In the genomic region with DNA sequence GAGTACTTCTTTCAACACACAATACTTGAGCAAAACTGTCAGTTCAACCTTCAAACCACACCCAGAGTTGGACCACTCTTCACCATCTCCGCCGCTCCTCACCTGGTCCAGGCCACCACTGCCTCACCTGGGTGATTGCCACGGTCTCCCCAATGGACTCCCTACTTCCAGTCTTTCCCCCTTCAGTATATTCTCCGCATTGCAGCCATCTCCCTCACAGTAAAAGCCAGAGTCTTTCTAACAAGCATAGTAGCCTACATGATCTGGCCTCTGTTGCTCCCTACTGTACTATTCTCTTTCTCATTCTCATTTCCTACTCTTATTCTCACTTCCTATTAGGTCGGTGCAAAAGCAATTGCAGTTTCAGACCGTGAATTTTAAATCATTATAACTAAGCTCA, we compare ENCODE assay signal across 1 cellular context.
TF ChIP-seq lines count a peak whose summit lies in the region.

No MANE protein-coding gene starts in this region.

TF ChIP-seq in GM23338, 12 proteins besides CTCF, POLR2A, EP300 and RAD21 (continued from another document):
- TF ChIP-seq, protein P1, sequence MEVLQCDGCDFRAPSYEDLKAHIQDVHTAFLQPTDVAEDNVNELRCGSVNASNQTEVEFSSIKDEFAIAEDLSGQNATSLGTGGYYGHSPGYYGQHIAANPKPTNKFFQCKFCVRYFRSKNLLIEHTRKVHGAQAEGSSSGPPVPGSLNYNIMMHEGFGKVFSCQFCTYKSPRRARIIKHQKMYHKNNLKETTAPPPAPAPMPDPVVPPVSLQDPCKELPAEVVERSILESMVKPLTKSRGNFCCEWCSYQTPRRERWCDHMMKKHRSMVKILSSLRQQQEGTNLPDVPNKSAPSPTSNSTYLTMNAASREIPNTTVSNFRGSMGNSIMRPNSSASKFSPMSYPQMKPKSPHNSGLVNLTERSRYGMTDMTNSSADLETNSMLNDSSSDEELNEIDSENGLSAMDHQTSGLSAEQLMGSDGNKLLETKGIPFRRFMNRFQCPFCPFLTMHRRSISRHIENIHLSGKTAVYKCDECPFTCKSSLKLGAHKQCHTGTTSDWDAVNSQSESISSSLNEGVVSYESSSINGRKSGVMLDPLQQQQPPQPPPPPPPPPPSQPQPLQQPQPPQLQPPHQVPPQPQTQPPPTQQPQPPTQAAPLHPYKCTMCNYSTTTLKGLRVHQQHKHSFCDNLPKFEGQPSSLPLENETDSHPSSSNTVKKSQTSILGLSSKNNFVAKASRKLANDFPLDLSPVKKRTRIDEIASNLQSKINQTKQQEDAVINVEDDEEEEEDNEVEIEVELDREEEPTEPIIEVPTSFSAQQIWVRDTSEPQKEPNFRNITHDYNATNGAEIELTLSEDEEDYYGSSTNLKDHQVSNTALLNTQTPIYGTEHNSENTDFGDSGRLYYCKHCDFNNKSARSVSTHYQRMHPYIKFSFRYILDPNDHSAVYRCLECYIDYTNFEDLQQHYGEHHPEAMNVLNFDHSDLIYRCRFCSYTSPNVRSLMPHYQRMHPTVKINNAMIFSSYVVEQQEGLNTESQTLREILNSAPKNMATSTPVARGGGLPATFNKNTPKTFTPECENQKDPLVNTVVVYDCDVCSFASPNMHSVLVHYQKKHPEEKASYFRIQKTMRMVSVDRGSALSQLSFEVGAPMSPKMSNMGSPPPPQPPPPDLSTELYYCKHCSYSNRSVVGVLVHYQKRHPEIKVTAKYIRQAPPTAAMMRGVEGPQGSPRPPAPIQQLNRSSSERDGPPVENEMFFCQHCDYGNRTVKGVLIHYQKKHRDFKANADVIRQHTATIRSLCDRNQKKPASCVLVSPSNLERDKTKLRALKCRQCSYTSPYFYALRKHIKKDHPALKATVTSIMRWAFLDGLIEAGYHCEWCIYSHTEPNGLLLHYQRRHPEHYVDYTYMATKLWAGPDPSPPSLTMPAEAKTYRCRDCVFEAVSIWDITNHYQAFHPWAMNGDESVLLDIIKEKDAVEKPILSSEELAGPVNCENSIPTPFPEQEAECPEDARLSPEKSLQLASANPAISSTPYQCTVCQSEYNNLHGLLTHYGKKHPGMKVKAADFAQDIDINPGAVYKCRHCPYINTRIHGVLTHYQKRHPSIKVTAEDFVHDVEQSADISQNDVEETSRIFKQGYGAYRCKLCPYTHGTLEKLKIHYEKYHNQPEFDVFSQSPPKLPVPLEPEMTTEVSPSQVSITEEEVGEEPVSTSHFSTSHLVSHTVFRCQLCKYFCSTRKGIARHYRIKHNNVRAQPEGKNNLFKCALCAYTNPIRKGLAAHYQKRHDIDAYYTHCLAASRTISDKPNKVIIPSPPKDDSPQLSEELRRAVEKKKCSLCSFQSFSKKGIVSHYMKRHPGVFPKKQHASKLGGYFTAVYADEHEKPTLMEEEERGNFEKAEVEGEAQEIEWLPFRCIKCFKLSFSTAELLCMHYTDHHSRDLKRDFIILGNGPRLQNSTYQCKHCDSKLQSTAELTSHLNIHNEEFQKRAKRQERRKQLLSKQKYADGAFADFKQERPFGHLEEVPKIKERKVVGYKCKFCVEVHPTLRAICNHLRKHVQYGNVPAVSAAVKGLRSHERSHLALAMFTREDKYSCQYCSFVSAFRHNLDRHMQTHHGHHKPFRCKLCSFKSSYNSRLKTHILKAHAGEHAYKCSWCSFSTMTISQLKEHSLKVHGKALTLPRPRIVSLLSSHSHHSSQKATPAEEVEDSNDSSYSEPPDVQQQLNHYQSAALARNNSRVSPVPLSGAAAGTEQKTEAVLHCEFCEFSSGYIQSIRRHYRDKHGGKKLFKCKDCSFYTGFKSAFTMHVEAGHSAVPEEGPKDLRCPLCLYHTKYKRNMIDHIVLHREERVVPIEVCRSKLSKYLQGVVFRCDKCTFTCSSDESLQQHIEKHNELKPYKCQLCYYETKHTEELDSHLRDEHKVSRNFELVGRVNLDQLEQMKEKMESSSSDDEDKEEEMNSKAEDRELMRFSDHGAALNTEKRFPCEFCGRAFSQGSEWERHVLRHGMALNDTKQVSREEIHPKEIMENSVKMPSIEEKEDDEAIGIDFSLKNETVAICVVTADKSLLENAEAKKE (CRISPR knock-in tag; IDR thresholded peaks at IDR 0.05): no peak
- TF ChIP-seq, protein P2, sequence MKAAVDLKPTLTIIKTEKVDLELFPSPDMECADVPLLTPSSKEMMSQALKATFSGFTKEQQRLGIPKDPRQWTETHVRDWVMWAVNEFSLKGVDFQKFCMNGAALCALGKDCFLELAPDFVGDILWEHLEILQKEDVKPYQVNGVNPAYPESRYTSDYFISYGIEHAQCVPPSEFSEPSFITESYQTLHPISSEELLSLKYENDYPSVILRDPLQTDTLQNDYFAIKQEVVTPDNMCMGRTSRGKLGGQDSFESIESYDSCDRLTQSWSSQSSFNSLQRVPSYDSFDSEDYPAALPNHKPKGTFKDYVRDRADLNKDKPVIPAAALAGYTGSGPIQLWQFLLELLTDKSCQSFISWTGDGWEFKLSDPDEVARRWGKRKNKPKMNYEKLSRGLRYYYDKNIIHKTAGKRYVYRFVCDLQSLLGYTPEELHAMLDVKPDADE (IDR thresholded peaks at IDR 0.05): no peak
- TF ChIP-seq EZH2 (IDR thresholded peaks at IDR 0.05; ENCODE audit: low read depth, unreplicated experiment) (no peak), JUNB (IDR thresholded peaks at IDR 0.05; ENCODE audit: unreplicated experiment) (no peak), CREB1 (CRISPR knock-in tag; IDR thresholded peaks at IDR 0.05; ENCODE audit: low read depth) (no peak), STAT1 (IDR thresholded peaks at IDR 0.05; ENCODE audit: unreplicated experiment) (no peak), EZH2phosphoT487 (IDR thresholded peaks at IDR 0.05; ENCODE audit: unreplicated experiment) (no peak), POLR2AphosphoS5 (IDR thresholded peaks at IDR 0.05; ENCODE audit: low read depth) (no peak), ZNF114 (CRISPR knock-in tag; IDR thresholded peaks at IDR 0.05) (no peak)
- TF ChIP-seq, protein P3, sequence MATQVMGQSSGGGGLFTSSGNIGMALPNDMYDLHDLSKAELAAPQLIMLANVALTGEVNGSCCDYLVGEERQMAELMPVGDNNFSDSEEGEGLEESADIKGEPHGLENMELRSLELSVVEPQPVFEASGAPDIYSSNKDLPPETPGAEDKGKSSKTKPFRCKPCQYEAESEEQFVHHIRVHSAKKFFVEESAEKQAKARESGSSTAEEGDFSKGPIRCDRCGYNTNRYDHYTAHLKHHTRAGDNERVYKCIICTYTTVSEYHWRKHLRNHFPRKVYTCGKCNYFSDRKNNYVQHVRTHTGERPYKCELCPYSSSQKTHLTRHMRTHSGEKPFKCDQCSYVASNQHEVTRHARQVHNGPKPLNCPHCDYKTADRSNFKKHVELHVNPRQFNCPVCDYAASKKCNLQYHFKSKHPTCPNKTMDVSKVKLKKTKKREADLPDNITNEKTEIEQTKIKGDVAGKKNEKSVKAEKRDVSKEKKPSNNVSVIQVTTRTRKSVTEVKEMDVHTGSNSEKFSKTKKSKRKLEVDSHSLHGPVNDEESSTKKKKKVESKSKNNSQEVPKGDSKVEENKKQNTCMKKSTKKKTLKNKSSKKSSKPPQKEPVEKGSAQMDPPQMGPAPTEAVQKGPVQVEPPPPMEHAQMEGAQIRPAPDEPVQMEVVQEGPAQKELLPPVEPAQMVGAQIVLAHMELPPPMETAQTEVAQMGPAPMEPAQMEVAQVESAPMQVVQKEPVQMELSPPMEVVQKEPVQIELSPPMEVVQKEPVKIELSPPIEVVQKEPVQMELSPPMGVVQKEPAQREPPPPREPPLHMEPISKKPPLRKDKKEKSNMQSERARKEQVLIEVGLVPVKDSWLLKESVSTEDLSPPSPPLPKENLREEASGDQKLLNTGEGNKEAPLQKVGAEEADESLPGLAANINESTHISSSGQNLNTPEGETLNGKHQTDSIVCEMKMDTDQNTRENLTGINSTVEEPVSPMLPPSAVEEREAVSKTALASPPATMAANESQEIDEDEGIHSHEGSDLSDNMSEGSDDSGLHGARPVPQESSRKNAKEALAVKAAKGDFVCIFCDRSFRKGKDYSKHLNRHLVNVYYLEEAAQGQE (IDR thresholded peaks at IDR 0.05; ENCODE audit: unreplicated experiment): no peak
